ENCODE assay signal across 8 cellular contexts in genomic region chr3:152466784-152467183, GRCh38.
DNase-seq lines count a peak whose midpoint lies in the region; ATAC-seq and TF ChIP-seq lines count a peak whose summit lies in the region.

No MANE protein-coding gene starts in this region.

- peak; percentile 29; the same call in 1 of the 2 replicates for TF ChIP-seq RAD21 in HCT116 (IDR thresholded peaks at IDR 0.05; ENCODE audit: low read depth)

- no peak overlapping the region for H3K4me2 ChIP-seq in HCT116 (ENCODE audit: low read length)
- H3K4me2 ChIP-seq in OCI-LY7 (ENCODE audit: low read length): no peak overlapping the region

- no peaks in the 10 kb centered on the region for H3K27me3 ChIP-seq in HCT116 (ENCODE audit: insufficient read depth, low read length)

- BruUV-seq in HCT116 (replicated peaks; lab: Mats Ljungman, UMichigan) (no TSS peak), OCI-LY7 (replicated peaks; lab: Mats Ljungman, UMichigan) (no TSS peak)

- no peaks in the 10 kb centered on the region for H3K9me3 ChIP-seq in HCT116 (ENCODE audit: control insufficient read depth in 1 of 2, insufficient read depth in 1 of 2, low read depth in 1 of 2, low read length in 2 of 2)
- no peaks in the 10 kb centered on the region for H3K9me3 ChIP-seq in OCI-LY7 (ENCODE audit: low read length)

- DNase-seq in EH (ENCODE audit: low read depth): peak; percentile 74
- DNase-seq in HCT116 (ENCODE audit: low read depth, low spot score): no peak
- DNase-seq in OCI-LY7 (ENCODE audit: low spot score): peak; percentile 43
- peak; percentile 40 to 49 for DNase-seq in erythroblast (lab: John Stamatoyannopoulos, UW)
- DNase-seq in osteocyte (ENCODE audit: extremely low spot score, unreplicated experiment): no peak
- DNase-seq in effector CD4-positive, alpha-beta T cell: no peak
- no peak for DNase-seq in activated effector memory CD4-positive, alpha-beta T cell treated with Interleukin-2 at 50 U/mL for 16 hours
- no peak for DNase-seq in NCI-H446 treated with DMSO at 0.1 percent for 48 hours (lab: John Stamatoyannopoulos, UW)

- peaks cover 23% of the 10 kb centered on the region for H3K36me3 Mint-ChIP-seq in osteocyte (ENCODE audit: unreplicated experiment)

- H3K4me3 Mint-ChIP-seq in osteocyte (ENCODE audit: unreplicated experiment): no peak overlapping the region

- H3K9me3 Mint-ChIP-seq in osteocyte (ENCODE audit: unreplicated experiment): no peaks in the 10 kb centered on the region

- H3K27ac ChIP-seq in HCT116 (ENCODE audit: low read depth, low read length) (no peak overlapping the region), OCI-LY7 (ENCODE audit: low read depth, low read length, poor library complexity, severe bottlenecking) (no peak overlapping the region)

- POLR2A ChIA-PET in HCT116 (lab: Charles Lee) (no interaction called here), OCI-LY7 (lab: Charles Lee) (interaction anchor here (0.5 to 0.9 kb wide), 5 partner anchors 22 to 487 kb away, joined by 3 to 5 read pairs (median 3); no protein-coding TSS in a partner anchor)

- RAD21 ChIA-PET in HCT116 (lab: Charles Lee; ENCODE audit: low non-redundant PET in 1 of 2, low total read pairs in 2 of 2, uncharacterized antibody in 2 of 2, unreplicated experiment in 2 of 2): no interaction called here

- H3K4me3 ChIP-seq in HCT116 (replicated peaks in 1 of 2; ENCODE audit: low read depth in 1 of 2, low read length in 2 of 2) (no peak overlapping the region), OCI-LY7 (ENCODE audit: low read depth, low read length, poor library complexity, severe bottlenecking) (no peak overlapping the region)

- ATAC-seq in HCT116: peak; percentile 83

- H3K4me1 ChIP-seq in HCT116 (ENCODE audit: control insufficient read depth in 1 of 2, insufficient read depth in 2 of 2, low read length in 2 of 2) (no peaks in the 10 kb centered on the region), OCI-LY7 (ENCODE audit: insufficient read depth, low read length, poor library complexity, severe bottlenecking) (no peaks in the 10 kb centered on the region)

- H4K20me1 ChIP-seq in HCT116 (ENCODE audit: insufficient read depth) (no peaks in the 10 kb centered on the region), OCI-LY7 (ENCODE audit: insufficient read depth, low read length) (no peaks in the 10 kb centered on the region)

- CTCF ChIA-PET in HCT116 (lab: Charles Lee): interaction anchor here (0.7 to 1.2 kb wide), 2 partner anchors 24 to 283 kb away, joined by 3 to 4 read pairs; no protein-coding TSS in a partner anchor
- CTCF ChIA-PET in OCI-LY7 (lab: Charles Lee; ENCODE audit: unreplicated experiment): no interaction called here

- H3K27me3 Mint-ChIP-seq in osteocyte (ENCODE audit: unreplicated experiment): no peaks in the 10 kb centered on the region

- TF ChIP-seq CTCF in HCT116 (IDR thresholded peaks at IDR 0.05 in 2 of 3, conservative IDR thresholded peaks at IDR 0.05 in 1 of 3; ENCODE audit: borderline replicate concordance in 1 of 3, insufficient read depth in 1 of 3, low read depth in 2 of 3, low read length in 2 of 3) (peak; percentile 17 to 69 (median 37); a peak in 4 of 6 replicates), OCI-LY7 (conservative IDR thresholded peaks at IDR 0.05; ENCODE audit: low read length) (peak; percentile 84), osteocyte (IDR thresholded peaks at IDR 0.05) (peak; percentile 57)

- no peaks in the 10 kb centered on the region for H3K79me2 ChIP-seq in HCT116 (ENCODE audit: insufficient read depth, low read length)
- H3K79me2 ChIP-seq in OCI-LY7 (ENCODE audit: insufficient read depth, low read depth, low read length): no peaks in the 10 kb centered on the region

- H3K9me2 ChIP-seq in HCT116 (ENCODE audit: insufficient read depth): no peaks in the 10 kb centered on the region
- H3K9me2 ChIP-seq in OCI-LY7 (ENCODE audit: insufficient read depth, low read length): no peaks in the 10 kb centered on the region

- intact Hi-C loops in HCT116 (cut with micrococcal nuclease): no loop called here
- intact Hi-C loops in OCI-LY7 (cut with micrococcal nuclease; ENCODE audit: unreplicated experiment): no loop called here

- H3K36me3 ChIP-seq in HCT116 (ENCODE audit: control insufficient read depth in 1 of 2, insufficient read depth in 2 of 2, low read length in 2 of 2) (peaks cover 13 to 15% of the 10 kb centered on the region in 2 experiments; a peak in 2 of 4 replicates), OCI-LY7 (ENCODE audit: insufficient read depth, low read length) (peaks cover 44% of the 10 kb centered on the region)

- H3K27ac Mint-ChIP-seq in osteocyte (ENCODE audit: unreplicated experiment): no peak overlapping the region

- no peak overlapping the region for H3K9ac ChIP-seq in HCT116 (ENCODE audit: low read length)

- H2AFZ ChIP-seq in HCT116 (ENCODE audit: low read depth, low read length, poor library complexity, severe bottlenecking) (no peak overlapping the region), OCI-LY7 (ENCODE audit: low read length) (no peak overlapping the region)

- TF ChIP-seq POLR2A in HCT116 (IDR thresholded peaks at IDR 0.05; ENCODE audit: borderline replicate concordance, extremely low read depth, insufficient read depth, insufficient read length) (no peak), erythroblast (IDR thresholded peaks at IDR 0.05; ENCODE audit: low read length) (no peak)

- H3K4me1 Mint-ChIP-seq in osteocyte (ENCODE audit: unreplicated experiment): peaks cover 7% of the 10 kb centered on the region

TF ChIP-seq in HCT116, 20 proteins besides CTCF, POLR2A, EP300 and RAD21:
- TF ChIP-seq REST (IDR thresholded peaks at IDR 0.05; ENCODE audit: low read depth) (no peak), POLR2AphosphoS5 (IDR thresholded peaks at IDR 0.05; ENCODE audit: low read depth, low read length) (no peak), TCF7L2 (IDR thresholded peaks at IDR 0.05; ENCODE audit: borderline replicate concordance, extremely low read depth, insufficient read depth, insufficient read length) (no peak), CBX3 (IDR thresholded peaks at IDR 0.05; ENCODE audit: low read depth) (no peak), ATF3 (IDR thresholded peaks at IDR 0.05) (no peak), EZH2phosphoT487 (IDR thresholded peaks at IDR 0.05; ENCODE audit: borderline replicate concordance) (no peak), CEBPB (IDR thresholded peaks at IDR 0.05; ENCODE audit: low read depth) (no peak), EGR1 (IDR thresholded peaks at IDR 0.05; ENCODE audit: low read depth) (no peak), ELF1 (IDR thresholded peaks at IDR 0.05; ENCODE audit: borderline replicate concordance, low read depth) (no peak), YY1 (IDR thresholded peaks at IDR 0.05; ENCODE audit: extremely low read depth, insufficient replicate concordance, low read depth, low read length) (no peak), MAX (IDR thresholded peaks at IDR 0.05) (no peak), SIN3A (IDR thresholded peaks at IDR 0.05; ENCODE audit: low read depth) (no peak), ZNF274 (IDR thresholded peaks at IDR 0.05; ENCODE audit: low read depth, low read length) (no peak), EZH2 (IDR thresholded peaks at IDR 0.05) (no peak), JUND (IDR thresholded peaks at IDR 0.05) (no peak), SP1 (IDR thresholded peaks at IDR 0.05; ENCODE audit: low read depth) (no peak), SRF (IDR thresholded peaks at IDR 0.05; ENCODE audit: low read depth) (no peak), ZFX (IDR thresholded peaks at IDR 0.05) (no peak), FOSL1 (IDR thresholded peaks at IDR 0.05; ENCODE audit: low read depth) (no peak)
TF ChIP-seq in HCT116: peak in this region for 0.

Comparison
In these comparisons a context has a peak if more than half of its experiments do, and no peak if none do; other contexts are left out.
1. DNase-seq: peak in EH (single experiment), OCI-LY7 (single experiment) and erythroblast (2 of 2); none in HCT116 (single experiment), osteocyte (single experiment), effector CD4-positive, alpha-beta T cell (single experiment), activated effector memory CD4-positive, alpha-beta T cell treated with Interleukin-2 at 50 U/mL for 16 hours (single experiment) and NCI-H446 treated with DMSO at 0.1 percent for 48 hours (single experiment).
2. Peak in every context shown above with its lines, with median percentiles within 50 percentile points of each other: CTCF ChIP-seq.